8 cellular contexts compared by ENCODE assay signal in the genomic region with DNA sequence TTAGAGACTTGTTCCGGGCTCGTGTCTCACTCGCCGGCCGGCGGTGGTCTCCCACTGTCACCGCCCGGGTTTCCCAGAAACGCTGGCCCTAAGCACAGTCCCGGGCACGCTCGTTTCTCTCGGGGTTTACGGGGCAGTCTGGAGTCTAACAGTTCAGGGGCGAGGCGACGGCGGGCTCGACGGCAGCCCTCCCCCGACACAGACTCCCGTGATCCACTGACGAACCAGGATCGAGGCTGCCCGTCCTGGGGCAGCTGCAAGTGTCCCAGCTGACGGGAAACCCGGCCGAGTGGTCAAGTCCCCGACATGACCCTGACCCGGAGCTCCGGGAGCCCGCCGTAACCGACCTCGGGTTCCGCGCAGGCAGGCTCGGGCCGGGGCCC. TPM values are rescaled to one million over a fixed set of nuclear protein-coding genes. Genes with fewer than 3 reads are reported as not detected.
DNase-seq lines count a peak whose midpoint lies in the region; ATAC-seq, FAIRE-seq and TF ChIP-seq lines count a peak whose summit lies in the region.

No MANE protein-coding gene starts in this region.

- no peaks in the 10 kb centered on the region for H3K9me3 ChIP-seq in K562 (replicated peaks; ENCODE audit: control insufficient read depth, insufficient read depth, low read depth, low read length)

- CTCF ChIA-PET in K562 (lab: Yijun Ruan, JAX; ENCODE audit: low intra/inter-chr PET ratio), result no interaction called here

- no TSS peak for BruUV-seq in K562 (replicated peaks; lab: Mats Ljungman, UMichigan)

- peak overlapping the region; percentile 2; the same call in 1 of the 2 replicates for H2AFZ ChIP-seq in K562 (ENCODE audit: low read depth, low read length)

- TF ChIP-seq POLR2A in K562 (conservative IDR thresholded peaks at IDR 0.05), result no peak

- no peak for TF ChIP-seq EP300 in K562 (IDR thresholded peaks at IDR 0.05; ENCODE audit: low read length)

- FAIRE-seq in K562 (lab: Jason Lieb, UNC), result no peak

- in situ Hi-C loops in K562 (cut with MboI), result no loop called here

- H3K79me2 ChIP-seq in K562 (ENCODE audit: control insufficient read depth, insufficient read depth, low read length), result peaks cover 58% of the 10 kb centered on the region

- WGBS in K562 (ENCODE audit: insufficient coverage, low coverage, missing lambda C conversion rate), result under 1% methylated on average over 39 of the region's 39 CpGs

- TF ChIP-seq RAD21 in K562 (CRISPR knock-in tag; conservative IDR thresholded peaks at IDR 0.05 in 1 of 2, IDR thresholded peaks at IDR 0.05 in 1 of 2), result no peak

- no peak for TF ChIP-seq CTCF in K562 (IDR thresholded peaks at IDR 0.05 in 2 of 3, conservative IDR thresholded peaks at IDR 0.05 in 1 of 3; ENCODE audit: insufficient read depth in 2 of 3, low read depth in 1 of 3, low read length in 3 of 3)

- peak overlapping the region; percentile 97 for H3K4me3 ChIP-seq in K562

- H3K36me3 ChIP-seq in K562 (ENCODE audit: control insufficient read depth, insufficient read depth, low read length), result peaks cover 39% of the 10 kb centered on the region

- peak overlapping the region; percentile 96 to 100 for H3K9ac ChIP-seq in K562 (ENCODE audit: insufficient read depth in 1 of 2, low read depth in 2 of 2, low read length in 2 of 2)

- DNase-seq in K562 (ENCODE audit: extremely low read depth in 1 of 4, low spot score in 3 of 4) (no peak), lung microvascular endothelial cell (ENCODE audit: low read depth in 2 of 2) (peak; percentile 45 to 46), hippocampal formation (lab: John Stamatoyannopoulos, UW) (no peak), NK-92 (lab: John Stamatoyannopoulos, UW; ENCODE audit: unreplicated experiment) (no peak)
- no peak for DNase-seq in central memory CD4-positive, alpha-beta T cell
- no peak for DNase-seq in stimulated activated CD4-positive, alpha-beta T cell treated with anti-CD3 and anti-CD28 coated beads, Interleukin-4, amount 100 ng/mL, for 4 hours

- peaks cover 7% of the 10 kb centered on the region for H3K9me1 ChIP-seq in K562 (ENCODE audit: control insufficient read depth, insufficient read depth, low read length)

- peak overlapping the region; percentile 89 for H3K27ac ChIP-seq in K562 (ENCODE audit: extremely low read depth, low read depth, low read length)

- intact Hi-C loops in K562 (cut with micrococcal nuclease), result no loop called here

- POLR2A ChIA-PET in K562 (lab: Yijun Ruan, JAX), result interaction anchor here (0.5 to 1.0 kb wide), 5 partner anchors 9 to 249 kb away, joined by 3 to 4 read pairs (median 3); no protein-coding TSS in a partner anchor

- peak overlapping the region; percentile 94 for H3K4me2 ChIP-seq in K562 (ENCODE audit: insufficient read depth, low read length)

- H4K20me1 ChIP-seq in K562 (replicated peaks; ENCODE audit: control insufficient read depth, insufficient read depth, low read length), result peaks cover 23% of the 10 kb centered on the region

- ATAC-seq in GM18909 (IDR thresholded peaks at IDR 0.05; ENCODE audit: poor library complexity, unreplicated experiment) (peak; percentile 14), HG03342 (IDR thresholded peaks at IDR 0.05; ENCODE audit: unreplicated experiment) (peak; percentile 3), K562 (peak; percentile 1; the same call in 2 of the 3 replicates)

- H3K4me1 ChIP-seq in K562 (replicated peaks in 1 of 2; ENCODE audit: control insufficient read depth in 2 of 2, insufficient read depth in 2 of 2, low read length in 2 of 2), result peaks cover 16 to 58% of the 10 kb centered on the region in 2 experiments; a peak in 4 of 5 replicates

- no peaks in the 10 kb centered on the region for H3K27me3 ChIP-seq in K562 (ENCODE audit: control insufficient read depth in 2 of 2, insufficient read depth in 2 of 2, low read length in 2 of 2)

RNA-seq across cellular contexts. Expression of a gene that starts 0.5 kb away (rescaled TPM):
- total RNA-seq in K562 (2011; cell fraction: chromatin; rRNA removed; ENCODE audit: low replicate concordance), result 155 and 222 TPM in 2 replicates
- 116 and 127 TPM in 2 replicates for total RNA-seq in K562 (2011; cell fraction: nucleolus; rRNA removed)
- total RNA-seq in K562 (2011; cell fraction: nucleoplasm; rRNA removed), result 111 and 123 TPM in 2 replicates
- total RNA-seq in K562 (2014; rRNA removed), result 110 and 124 TPM in 2 replicates
- 47.1 and 51.5 TPM in 2 replicates for total RNA-seq in K562 (2014; rRNA removed; fragmentation: Illumina TruSeq; extraction: Trizol)
- total RNA-seq in K562 (2015; rRNA removed; fragmentation: Illumina TruSeq; extraction: Trizol), result 73.0 and 75.5 TPM in 2 replicates
- total RNA-seq in K562 (2021), result 109 and 112 TPM in 2 replicates
- 36.4 and 45.5 TPM in 2 replicates for polyA plus RNA-seq in K562 (2011; rRNA removed)
- 45.1 and 76.3 TPM in 2 replicates for polyA plus RNA-seq in K562 (2011; cell fraction: cytosol; rRNA removed)
- 61.5 and 87.2 TPM in 2 replicates for polyA plus RNA-seq in K562 (2011; cell fraction: nucleus; rRNA removed)
- 72.3 and 75.8 TPM in 2 replicates for polyA plus RNA-seq in K562 (2012)
- polyA plus RNA-seq in K562 (2014; fragmentation: Illumina TruSeq; extraction: Trizol), result 81.5 and 83.2 TPM in 2 replicates
- 1 to 10 TPM in 1 of 2 experiments, under 1 TPM in 1; 0.93 to 2.3 TPM for polyA plus RNA-seq in K562 (2014; fragmentation: Nextera tagmentation; extraction: Ambion mirVana)
- polyA plus RNA-seq in K562 (2014; rRNA removed), result 107 and 108 TPM in 2 replicates
- polyA minus RNA-seq in K562 (2011; rRNA and poly(A)+ RNA removed), result 12.5 and 14.9 TPM in 2 replicates
- polyA minus RNA-seq in K562 (2011; cell fraction: cytosol; rRNA and poly(A)+ RNA removed), result 35.1 and 36.5 TPM in 2 replicates
- polyA minus RNA-seq in K562 (2011; cell fraction: nucleus; rRNA and poly(A)+ RNA removed), result 33.1 and 42.7 TPM in 2 replicates
- total RNA-seq in lung microvascular endothelial cell, result 28.1 and 34.9 TPM in 2 replicates

RNA-seq across cellular contexts. Expression of a gene that starts 7.1 kb away (rescaled TPM):
- 1.6 and 4.3 TPM in 2 replicates for total RNA-seq in K562 (2011; cell fraction: chromatin; rRNA removed; ENCODE audit: low replicate concordance)
- total RNA-seq in K562 (2011; cell fraction: nucleolus; rRNA removed), result 3.0 and 3.7 TPM in 2 replicates
- total RNA-seq in K562 (2011; cell fraction: nucleoplasm; rRNA removed), result 1.4 and 2.1 TPM in 2 replicates
- total RNA-seq in K562 (2014; rRNA removed), result 0.53 and 0.64 TPM in 2 replicates
- total RNA-seq in K562 (2014; rRNA removed; fragmentation: Illumina TruSeq; extraction: Trizol), result 0.06 TPM in 1 of 2 replicates, not detected in the other
- 0.29 and 0.38 TPM in 2 replicates for total RNA-seq in K562 (2015; rRNA removed; fragmentation: Illumina TruSeq; extraction: Trizol)
- total RNA-seq in K562 (2021), result 0.73 and 0.87 TPM in 2 replicates
- polyA plus RNA-seq in K562 (2011; rRNA removed), result 0.38 and 0.92 TPM in 2 replicates
- polyA plus RNA-seq in K562 (2011; cell fraction: cytosol; rRNA removed), result 0.71 and 1.8 TPM in 2 replicates
- 8.1 and 14.5 TPM in 2 replicates for polyA plus RNA-seq in K562 (2011; cell fraction: nucleus; rRNA removed)
- 0.79 and 1.9 TPM in 2 replicates for polyA plus RNA-seq in K562 (2012)
- polyA plus RNA-seq in K562 (2014; fragmentation: Illumina TruSeq; extraction: Trizol), result 0.04 and 0.26 TPM in 2 replicates
- polyA plus RNA-seq in K562 (2014; fragmentation: Nextera tagmentation; extraction: Ambion mirVana), result under 1 TPM in 1 of 2 experiments, not detected in 1; 0.01 TPM
- polyA plus RNA-seq in K562 (2014; rRNA removed), result 1.1 TPM in 2 replicates
- polyA minus RNA-seq in K562 (2011; rRNA and poly(A)+ RNA removed), result 0.09 and 0.11 TPM in 2 replicates
- not detected in 2 replicates for polyA minus RNA-seq in K562 (2011; cell fraction: cytosol; rRNA and poly(A)+ RNA removed)
- polyA minus RNA-seq in K562 (2011; cell fraction: nucleus; rRNA and poly(A)+ RNA removed), result 0.94 and 1.3 TPM in 2 replicates
- total RNA-seq in lung microvascular endothelial cell, result under 0.01 and 0.20 TPM in 2 replicates

RNA-seq across cellular contexts. Expression of a gene that starts 26.6 kb away (rescaled TPM):
- total RNA-seq in K562 (2011; cell fraction: chromatin; rRNA removed; ENCODE audit: low replicate concordance), result 2.5 and 12.6 TPM in 2 replicates
- 9.5 and 10.8 TPM in 2 replicates for total RNA-seq in K562 (2011; cell fraction: nucleolus; rRNA removed)
- 4.3 and 7.0 TPM in 2 replicates for total RNA-seq in K562 (2011; cell fraction: nucleoplasm; rRNA removed)
- 1.3 and 1.6 TPM in 2 replicates for total RNA-seq in K562 (2014; rRNA removed)
- total RNA-seq in K562 (2014; rRNA removed; fragmentation: Illumina TruSeq; extraction: Trizol), result not detected in 2 replicates
- 0.58 and 0.75 TPM in 2 replicates for total RNA-seq in K562 (2015; rRNA removed; fragmentation: Illumina TruSeq; extraction: Trizol)
- 2.2 and 3.7 TPM in 2 replicates for total RNA-seq in K562 (2021)
- polyA plus RNA-seq in K562 (2011; rRNA removed), result 0.43 and 1.1 TPM in 2 replicates
- 0.50 and 1.2 TPM in 2 replicates for polyA plus RNA-seq in K562 (2011; cell fraction: cytosol; rRNA removed)
- polyA plus RNA-seq in K562 (2011; cell fraction: nucleus; rRNA removed), result 18.7 and 21.7 TPM in 2 replicates
- 1.6 and 4.8 TPM in 2 replicates for polyA plus RNA-seq in K562 (2012)
- 1.1 TPM in 1 of 2 replicates, not detected in the other for polyA plus RNA-seq in K562 (2014; fragmentation: Illumina TruSeq; extraction: Trizol)
- under 1 TPM in 1 of 2 experiments, not detected in 1; 0.11 TPM for polyA plus RNA-seq in K562 (2014; fragmentation: Nextera tagmentation; extraction: Ambion mirVana)
- polyA plus RNA-seq in K562 (2014; rRNA removed), result 1.3 and 4.3 TPM in 2 replicates
- not detected in 2 replicates for polyA minus RNA-seq in K562 (2011; rRNA and poly(A)+ RNA removed)
- polyA minus RNA-seq in K562 (2011; cell fraction: cytosol; rRNA and poly(A)+ RNA removed), result not detected in 2 replicates
- polyA minus RNA-seq in K562 (2011; cell fraction: nucleus; rRNA and poly(A)+ RNA removed), result 1.1 and 1.8 TPM in 2 replicates
- total RNA-seq in lung microvascular endothelial cell, result 0.20 and 0.22 TPM in 2 replicates

RNA-seq across cellular contexts. Expression of a gene that starts 34.6 kb away (rescaled TPM):
- 140 and 407 TPM in 2 replicates for total RNA-seq in K562 (2011; cell fraction: chromatin; rRNA removed; ENCODE audit: low replicate concordance)
- total RNA-seq in K562 (2011; cell fraction: nucleolus; rRNA removed), result 278 and 333 TPM in 2 replicates
- 136 and 156 TPM in 2 replicates for total RNA-seq in K562 (2011; cell fraction: nucleoplasm; rRNA removed)
- total RNA-seq in K562 (2014; rRNA removed), result 29.6 and 33.3 TPM in 2 replicates
- 1.9 and 3.5 TPM in 2 replicates for total RNA-seq in K562 (2014; rRNA removed; fragmentation: Illumina TruSeq; extraction: Trizol)
- total RNA-seq in K562 (2015; rRNA removed; fragmentation: Illumina TruSeq; extraction: Trizol), result 14.0 and 15.2 TPM in 2 replicates
- 44.1 and 49.0 TPM in 2 replicates for total RNA-seq in K562 (2021)
- polyA plus RNA-seq in K562 (2011; rRNA removed), result 12.0 and 27.1 TPM in 2 replicates
- polyA plus RNA-seq in K562 (2011; cell fraction: cytosol; rRNA removed), result 8.5 and 20.8 TPM in 2 replicates
- polyA plus RNA-seq in K562 (2011; cell fraction: nucleus; rRNA removed), result 346 and 462 TPM in 2 replicates
- 38.9 and 49.6 TPM in 2 replicates for polyA plus RNA-seq in K562 (2012)
- 7.2 and 11.8 TPM in 2 replicates for polyA plus RNA-seq in K562 (2014; fragmentation: Illumina TruSeq; extraction: Trizol)
- polyA plus RNA-seq in K562 (2014; fragmentation: Nextera tagmentation; extraction: Ambion mirVana), result under 1 TPM; 0.01 to 0.06 TPM
- polyA plus RNA-seq in K562 (2014; rRNA removed), result 43.8 and 44.8 TPM in 2 replicates
- polyA minus RNA-seq in K562 (2011; rRNA and poly(A)+ RNA removed), result 6.3 and 10.7 TPM in 2 replicates
- polyA minus RNA-seq in K562 (2011; cell fraction: cytosol; rRNA and poly(A)+ RNA removed), result 13.7 and 15.3 TPM in 2 replicates
- 42.4 and 46.1 TPM in 2 replicates for polyA minus RNA-seq in K562 (2011; cell fraction: nucleus; rRNA and poly(A)+ RNA removed)
- total RNA-seq in lung microvascular endothelial cell, result 10.0 and 14.7 TPM in 2 replicates

RNA-seq across cellular contexts. Expression of a gene that starts 35.3 kb away (rescaled TPM):
- total RNA-seq in K562 (2011; cell fraction: chromatin; rRNA removed; ENCODE audit: low replicate concordance), result 13.3 and 63.1 TPM in 2 replicates
- total RNA-seq in K562 (2011; cell fraction: nucleolus; rRNA removed), result 74.5 and 90.1 TPM in 2 replicates
- 23.2 and 31.2 TPM in 2 replicates for total RNA-seq in K562 (2011; cell fraction: nucleoplasm; rRNA removed)
- total RNA-seq in K562 (2014; rRNA removed), result 86.9 and 103 TPM in 2 replicates
- 5.6 and 7.0 TPM in 2 replicates for total RNA-seq in K562 (2014; rRNA removed; fragmentation: Illumina TruSeq; extraction: Trizol)
- 29.7 and 31.4 TPM in 2 replicates for total RNA-seq in K562 (2015; rRNA removed; fragmentation: Illumina TruSeq; extraction: Trizol)
- total RNA-seq in K562 (2021), result 80.1 and 83.0 TPM in 2 replicates
- polyA plus RNA-seq in K562 (2011; rRNA removed), result 13.6 and 22.4 TPM in 2 replicates
- 29.8 and 137 TPM in 2 replicates for polyA plus RNA-seq in K562 (2011; cell fraction: cytosol; rRNA removed)
- 41.7 and 71.9 TPM in 2 replicates for polyA plus RNA-seq in K562 (2011; cell fraction: nucleus; rRNA removed)
- polyA plus RNA-seq in K562 (2012), result 35.1 and 53.3 TPM in 2 replicates
- 10.5 and 25.1 TPM in 2 replicates for polyA plus RNA-seq in K562 (2014; fragmentation: Illumina TruSeq; extraction: Trizol)
- 1 to 10 TPM in 1 of 2 experiments, under 1 TPM in 1; 0.62 to 1.7 TPM for polyA plus RNA-seq in K562 (2014; fragmentation: Nextera tagmentation; extraction: Ambion mirVana)
- 68.5 and 76.0 TPM in 2 replicates for polyA plus RNA-seq in K562 (2014; rRNA removed)
- 3.5 and 5.7 TPM in 2 replicates for polyA minus RNA-seq in K562 (2011; rRNA and poly(A)+ RNA removed)
- 22.0 and 25.8 TPM in 2 replicates for polyA minus RNA-seq in K562 (2011; cell fraction: cytosol; rRNA and poly(A)+ RNA removed)
- 33.5 and 38.2 TPM in 2 replicates for polyA minus RNA-seq in K562 (2011; cell fraction: nucleus; rRNA and poly(A)+ RNA removed)
- 6.9 and 8.1 TPM in 2 replicates for total RNA-seq in lung microvascular endothelial cell

Comparison
In these comparisons a context has a peak if more than half of its experiments do, and no peak if none do; other contexts are left out.
1. DNase-seq: peak in lung microvascular endothelial cell (2 of 2); none in K562 (0 of 4), hippocampal formation (0 of 2), central memory CD4-positive, alpha-beta T cell (single experiment), NK-92 (single experiment) and stimulated activated CD4-positive, alpha-beta T cell treated with anti-CD3 and anti-CD28 coated beads, Interleukin-4, amount 100 ng/mL, for 4 hours (0 of 2).
2. Peak in every context shown above with its lines, with median percentiles within 50 percentile points of each other: ATAC-seq.